ENCODE assay signal across 31 cellular contexts in the genomic region with DNA sequence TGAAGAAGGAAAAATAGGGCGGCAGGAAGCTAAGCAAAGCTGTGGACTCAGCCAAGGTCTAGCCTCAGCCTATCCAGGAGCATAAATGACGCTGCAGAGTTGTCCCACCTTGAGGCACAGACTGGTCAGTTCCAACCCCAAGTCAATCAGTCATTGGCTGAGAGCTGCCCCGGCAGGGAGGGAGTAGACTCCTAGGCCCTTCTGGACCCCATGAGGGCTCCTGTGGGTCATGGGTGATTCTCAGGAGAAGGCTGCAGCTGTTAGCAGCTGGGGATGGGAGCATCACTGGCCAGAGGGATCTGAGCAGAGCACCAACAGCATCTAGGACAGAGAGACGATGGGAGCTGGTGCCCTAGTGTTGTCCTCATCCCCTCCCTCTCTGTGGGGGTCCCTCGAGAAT. TPM values are rescaled to one million over a fixed set of nuclear protein-coding genes. Genes with fewer than 3 reads are reported as not detected.
"Had no signal": no experiment of that assay in that cellular context is flagged by ENCODE, and none has a peak within 500 bp of the region (broad histone marks: within the 10 kb centered on the region; RNA-seq: fewer than 3 reads in every experiment).

No MANE protein-coding gene starts in this region.

- H3K36me3 Mint-ChIP-seq: activated naive CD8-positive, alpha-beta T cell treated with anti-CD3 and anti-CD28 coated beads for 36 hours had no signal

- H3K36me3 ChIP-seq: brain microvascular endothelial cell, Peyer's patch had no signal

- H3K27me3 ChIP-seq: Peyer's patch had no signal

- H3K4me3 Mint-ChIP-seq: activated CD4-positive, alpha-beta T cell treated with anti-CD3 and anti-CD28 coated beads, Interleukin-2, amount 10 ng/mL, durations not matched to agents 24 days and 14 days; activated CD8-positive, alpha-beta T cell treated with anti-CD3 and anti-CD28 coated beads for 36 hours; activated naive CD8-positive, alpha-beta T cell treated with anti-CD3 and anti-CD28 coated beads for 36 hours; activated T-cell treated with anti-CD3 and anti-CD28 coated beads, Interleukin-2, amount 50 U/mL, for 72 hours; activated T-helper 17 cell treated with anti-CD3 and anti-CD28 coated beads, Interleukin-2, amount 50 U/mL, for 72 hours; central memory CD8-positive, alpha-beta T cell; IgD-negative memory B cell had no signal

- H3K9me3 ChIP-seq: Peyer's patch had no signal

- H3K27ac Mint-ChIP-seq: activated CD4-positive, alpha-beta T cell treated with anti-CD3 and anti-CD28 coated beads, Interleukin-2, amount 10 ng/mL, durations not matched to agents 24 days and 14 days; activated CD8-positive, alpha-beta T cell treated with anti-CD3 and anti-CD28 coated beads for 36 hours; activated naive CD8-positive, alpha-beta T cell treated with anti-CD3 and anti-CD28 coated beads for 36 hours; activated T-cell treated with anti-CD3 and anti-CD28 coated beads, Interleukin-2, amount 50 U/mL, for 72 hours; activated T-helper 17 cell treated with anti-CD3 and anti-CD28 coated beads, Interleukin-2, amount 50 U/mL, for 72 hours; IgD-negative memory B cell had no signal

- H3K4me1 Mint-ChIP-seq: activated CD4-positive, alpha-beta T cell treated with anti-CD3 and anti-CD28 coated beads, Interleukin-2, amount 10 ng/mL, durations not matched to agents 24 days and 14 days; activated naive CD8-positive, alpha-beta T cell treated with anti-CD3 and anti-CD28 coated beads for 36 hours; activated T-helper 17 cell treated with anti-CD3 and anti-CD28 coated beads, Interleukin-2, amount 50 U/mL, for 72 hours had no signal

- H3K4me1 ChIP-seq: Peyer's patch had no signal

- H3K27ac ChIP-seq: brain microvascular endothelial cell, Peyer's patch had no signal

- DNase-seq: activated CD4-positive, alpha-beta T cell treated with anti-CD3 and anti-CD28 coated beads, Interleukin-2, amount 10 ng/mL, durations not matched to agents 24 days and 14 days; activated CD4-positive, alpha-beta T cell treated with anti-CD3 and anti-CD28 coated beads, Interleukin-2, amount 50 U/mL, for 4 hours; activated CD8-positive, alpha-beta T cell treated with anti-CD3 and anti-CD28 coated beads for 36 hours; activated gamma-delta T cell treated with Interleukin-2 at 50 U/mL for 16 hours; activated naive CD4-positive, alpha-beta T cell treated with anti-CD3 and anti-CD28 coated beads, Interleukin-2, amount 50 U/mL, for 16 hours; activated naive CD8-positive, alpha-beta T cell treated with anti-CD3 and anti-CD28 coated beads for 36 hours; activated T-cell treated with anti-CD3 and anti-CD28 coated beads, Interleukin-2, amount 50 U/mL, for 1 hour; activated T-cell treated with anti-CD3 and anti-CD28 coated beads, Interleukin-2, amount 50 U/mL, for 72 hours; amniotic stem cell; aorta; brain microvascular endothelial cell; Karpas-422; KBM-7; NCI-H1105; NCI-H1436; NCI-H1694; NCI-H1930; NCI-H345; NCI-H524 treated with DMSO at 0.1 percent for 48 hours; PC-3; Peyer's patch; RPMI8226; SIG-M5; SW 1271 had no signal

- H3K4me3 ChIP-seq: Peyer's patch had no signal

- ATAC-seq: activated CD8-positive, alpha-beta T cell treated with anti-CD3 and anti-CD28 coated beads for 36 hours; activated T-cell treated with anti-CD3 and anti-CD28 coated beads, Interleukin-2, amount 50 U/mL, for 72 hours; activated T-helper 17 cell treated with anti-CD3 and anti-CD28 coated beads, Interleukin-2, amount 50 U/mL, for 72 hours; PC-3; Right ventricle myocardium inferior; SK-N-SH treated with all-trans-retinoic acid at 6 μM for 48 hours had no signal

- H3K9me3 Mint-ChIP-seq: activated CD4-positive, alpha-beta T cell treated with anti-CD3 and anti-CD28 coated beads, Interleukin-2, amount 10 ng/mL, durations not matched to agents 24 days and 14 days; activated CD8-positive, alpha-beta T cell treated with anti-CD3 and anti-CD28 coated beads for 36 hours; activated naive CD8-positive, alpha-beta T cell treated with anti-CD3 and anti-CD28 coated beads for 36 hours; activated T-cell treated with anti-CD3 and anti-CD28 coated beads, Interleukin-2, amount 50 U/mL, for 72 hours; activated T-helper 17 cell treated with anti-CD3 and anti-CD28 coated beads, Interleukin-2, amount 50 U/mL, for 72 hours; central memory CD8-positive, alpha-beta T cell had no signal

RNA-seq across cellular contexts. Expression of gene ESRRB, which starts 51.8 kb away (rescaled TPM):
- total RNA-seq: activated CD8-positive, alpha-beta memory T cell treated with anti-CD3 and anti-CD28 coated beads for 36 hours; activated naive CD8-positive, alpha-beta T cell treated with anti-CD3 and anti-CD28 coated beads for 36 hours; PC-3; SK-MEL-5 had no signal
